Comparison of ENCODE assay signal across 8 cellular contexts in genomic region chr10:102409604-102410426, GRCh38. TPM values are rescaled to one million over a fixed set of nuclear protein-coding genes. Genes with fewer than 3 reads are reported as not detected.
DNase-seq lines count a peak whose midpoint lies in the region; TF ChIP-seq lines count a peak whose summit lies in the region.

No MANE protein-coding gene starts in this region.

- 26 to 30% (median 29%) methylated on average over 19 to 24 of the region's 24 CpGs for WGBS in stomach, 5 donors

- no peaks in the 10 kb centered on the region for H3K9me3 ChIP-seq in iPS-18a (ENCODE audit: control insufficient read depth, low read depth, low read length)
- H3K9me3 ChIP-seq in stomach: no peaks in the 10 kb centered on the region

- H3K9ac ChIP-seq in iPS-18a (ENCODE audit: low read length): no peak overlapping the region

- no peak for TF ChIP-seq CTCF in stomach (IDR thresholded peaks at IDR 0.05)

- H3K36me3 ChIP-seq in iPS-18a (ENCODE audit: control insufficient read depth, low read depth, low read length) (no peaks in the 10 kb centered on the region), stomach (no peaks in the 10 kb centered on the region)

- H3K27me3 ChIP-seq in iPS-18a (ENCODE audit: control insufficient read depth, insufficient read depth, low read length) (peaks cover 63% of the 10 kb centered on the region), stomach (peaks cover 21 to 88% (median 73%) of the 10 kb centered on the region in 3 donors)

- intact Hi-C loops in stomach (cut with DNase I; ENCODE audit: low total_unique reads): no loop called here

- TF ChIP-seq POLR2A in stomach (IDR thresholded peaks at IDR 0.05): no peak

- TF ChIP-seq EP300 in stomach (IDR thresholded peaks at IDR 0.05): no peak

- peak; percentile 2 for DNase-seq in NCI-H748 (lab: John Stamatoyannopoulos, UW; ENCODE audit: unreplicated experiment)
- DNase-seq in NCI-H748 treated with DMSO at 0.1 percent for 48 hours (lab: John Stamatoyannopoulos, UW): no peak
- DNase-seq in stomach: no peak
- DNase-seq in activated gamma-delta T cell (lab: John Stamatoyannopoulos, UW): no peak
- no peak for DNase-seq in KG1 (lab: John Stamatoyannopoulos, UW)
- no peak for DNase-seq in NCI-H1930 (lab: John Stamatoyannopoulos, UW)

- H3K4me1 ChIP-seq in iPS-18a (ENCODE audit: control insufficient read depth, low read depth, low read length) (peaks cover 16% of the 10 kb centered on the region), stomach (peaks cover 14 to 44% (median 28%) of the 10 kb centered on the region in 4 donors)

- H3K27ac ChIP-seq in angular gyrus (ENCODE audit: low read depth, low read length) (peak overlapping the region; percentile 49), iPS-18a (ENCODE audit: low read length) (no peak overlapping the region), stomach (peak overlapping the region in 4 of 5 donors; percentile 26 to 98 (median 70))

- H3K4me3 ChIP-seq in iPS-18a (ENCODE audit: low read length): peak overlapping the region; percentile 59
- H3K4me3 ChIP-seq in stomach: peak overlapping the region; percentile 49 to 58 (median 55)

RNA-seq across cellular contexts. Expression of gene PSD, which starts 8.8 kb away (rescaled TPM):
- total RNA-seq in stomach: 10 to 100 TPM; 24.5 to 74.7 (median 24.6) TPM
- 10 to 100 TPM in 1 of 3 donors, 1 to 10 TPM in 2; 2.2 to 10.4 (median 2.3) TPM for polyA plus RNA-seq in stomach

RNA-seq across cellular contexts. Expression of gene FBXL15, which starts 10.8 kb away (rescaled TPM):
- total RNA-seq in stomach: 100 to 1,000 TPM in 1 of 5 donors, 10 to 100 TPM in 2, 1 to 10 TPM in 2; 3.5 to 315 (median 15.6) TPM
- polyA plus RNA-seq in stomach: 10 to 100 TPM; 19.2 to 21.4 (median 20.4) TPM

RNA-seq across cellular contexts. Expression of gene NFKB2, which starts 14.3 kb away (rescaled TPM):
- total RNA-seq in stomach: 10 to 100 TPM in 4 of 5 donors, 1 to 10 TPM in 1; 9.7 to 84.0 (median 26.7) TPM
- 10 to 100 TPM; 19.2 to 25.6 (median 20.0) TPM for polyA plus RNA-seq in stomach

RNA-seq across cellular contexts. Expression of gene CUEDC2, which starts 22.6 kb away (rescaled TPM):
- 100 to 1,000 TPM in 1 of 5 donors, 10 to 100 TPM in 4; 15.9 to 145 (median 31.8) TPM for total RNA-seq in stomach
- 10 to 100 TPM; 48.6 to 59.2 (median 49.2) TPM for polyA plus RNA-seq in stomach

RNA-seq across cellular contexts. Expression of gene C10orf95, which starts 41.5 kb away (rescaled TPM):
- 1 to 10 TPM in 1 of 5 donors, not detected in 4; 8.0 TPM for total RNA-seq in stomach
- polyA plus RNA-seq in stomach: under 1 TPM; 0.46 to 0.62 (median 0.53) TPM
